Comparison of ENCODE assay signal across 16 cellular contexts in the genomic region with DNA sequence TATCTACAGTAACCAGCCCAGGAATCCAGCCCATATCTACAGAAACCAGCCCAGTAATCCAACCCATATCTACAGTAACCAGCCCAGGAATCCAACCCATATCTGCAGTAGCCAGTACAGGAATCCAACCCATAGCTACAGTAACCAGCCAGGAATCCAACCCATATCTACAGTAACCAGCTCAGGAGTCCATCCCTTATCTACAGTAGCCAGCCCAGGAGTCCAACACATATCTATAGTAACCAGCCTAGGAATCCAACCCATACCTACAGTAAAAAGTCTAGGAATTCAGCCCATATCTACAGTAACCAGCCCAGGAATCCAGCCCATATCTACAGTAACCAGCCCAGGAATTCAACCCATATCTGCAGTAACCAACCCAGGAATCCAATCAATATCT.
DNase-seq lines count a peak whose midpoint lies in the region; TF ChIP-seq lines count a peak whose summit lies in the region.
"Had no signal": no experiment of that assay in that cellular context is flagged by ENCODE, and none has a peak within 500 bp of the region (broad histone marks: within the 10 kb centered on the region; RNA-seq: fewer than 3 reads in every experiment).

No MANE protein-coding gene starts in this region.

- peaks cover 44% of the 10 kb centered on the region for H3K9me3 Mint-ChIP-seq in endodermal cell
- peaks cover 22% of the 10 kb centered on the region for H3K9me3 Mint-ChIP-seq in HFFc6
- H3K9me3 Mint-ChIP-seq in Calu3 (ENCODE audit: low read depth, unreplicated experiment), result no peaks in the 10 kb centered on the region

- H3K27me3 ChIP-seq in endodermal cell (ENCODE audit: control insufficient read depth, insufficient read depth, low read length, poor library complexity, severe bottlenecking) (no peaks in the 10 kb centered on the region), mesendoderm (ENCODE audit: insufficient read depth, low read length, poor library complexity) (peaks cover 2% of the 10 kb centered on the region)

- no TSS peak for BruUV-seq in Calu3 (replicated peaks; lab: Mats Ljungman, UMichigan)

- H2BK120ac ChIP-seq in mesendoderm (ENCODE audit: low read depth, low read length), result no peak overlapping the region

- intact Hi-C loops in Calu3 (cut with micrococcal nuclease; ENCODE audit: unreplicated experiment), result no loop called here

- H3K36me3 ChIP-seq in endodermal cell (ENCODE audit: control insufficient read depth, insufficient read depth, low read length) (no peaks in the 10 kb centered on the region), mesendoderm (ENCODE audit: control insufficient read depth, insufficient read depth, low read length) (no peaks in the 10 kb centered on the region)

- H3K4me2 ChIP-seq in mesendoderm (ENCODE audit: low read length), result no peak overlapping the region

- H3K56ac ChIP-seq in mesendoderm (ENCODE audit: low read length), result no peak overlapping the region

- DNase-seq in NCI-H226 (peak; percentile 41), endodermal cell (no peak), mesendoderm (peak; percentile 9), GM10266 (ENCODE audit: extremely low spot score) (no peak), HFFc6 (no peak), Calu3 (no peak)
- DNase-seq: C1 segment of cervical spinal cord; CD4-positive, alpha-beta memory T cell; COR-L47; DMS153; DMS79; EL; GDM1; GM23248; H7; HCEC 1CT had no signal

- no peaks in the 10 kb centered on the region for H3K79me1 ChIP-seq in mesendoderm (ENCODE audit: low read length)

- peaks cover 6% of the 10 kb centered on the region for H3K36me3 Mint-ChIP-seq in endodermal cell (ENCODE audit: low read depth)
- peaks cover 23% of the 10 kb centered on the region for H3K36me3 Mint-ChIP-seq in HFFc6 (ENCODE audit: low read depth)
- no peaks in the 10 kb centered on the region for H3K36me3 Mint-ChIP-seq in Calu3 (ENCODE audit: insufficient read depth, unreplicated experiment)

- H3K27ac ChIP-seq in endodermal cell (ENCODE audit: low read depth, low read length) (no peak overlapping the region), mesendoderm (ENCODE audit: low read depth, low read length) (no peak overlapping the region)
- H3K27ac ChIP-seq: GM23248 had no signal

- H3K27me3 Mint-ChIP-seq in endodermal cell (ENCODE audit: insufficient read depth) (no peaks in the 10 kb centered on the region), HFFc6 (ENCODE audit: insufficient read depth) (no peaks in the 10 kb centered on the region; the same call in 1 of the 2 replicates), Calu3 (ENCODE audit: unreplicated experiment) (no peaks in the 10 kb centered on the region)

- no peak overlapping the region for H3K9ac ChIP-seq in endodermal cell (ENCODE audit: extremely low read depth, low read length, poor library complexity, severe bottlenecking)
- H3K9ac ChIP-seq in mesendoderm (ENCODE audit: low read length), result no peak overlapping the region
- H3K9ac ChIP-seq: GM23248 had no signal

- no peak overlapping the region for H3K4ac ChIP-seq in mesendoderm (ENCODE audit: low read depth, low read length)

- no peak overlapping the region for H4K8ac ChIP-seq in mesendoderm (ENCODE audit: low read depth, low read length)

- peaks cover 5% of the 10 kb centered on the region for H3K4me1 Mint-ChIP-seq in endodermal cell
- peaks cover 9% of the 10 kb centered on the region; the same call in 1 of the 2 replicates for H3K4me1 Mint-ChIP-seq in HFFc6 (ENCODE audit: low read depth)
- no peaks in the 10 kb centered on the region for H3K4me1 Mint-ChIP-seq in Calu3 (ENCODE audit: low read depth, unreplicated experiment)
- H3K4me1 Mint-ChIP-seq: CD4-positive, alpha-beta memory T cell had no signal

- peak overlapping the region; percentile 59 for H3K4me3 ChIP-seq in endodermal cell (ENCODE audit: low read length)
- no peak overlapping the region for H3K4me3 ChIP-seq in mesendoderm (ENCODE audit: low read length)
- H3K4me3 ChIP-seq: GM23248 had no signal

- H3K27ac Mint-ChIP-seq in endodermal cell, result no peak overlapping the region
- H3K27ac Mint-ChIP-seq in HFFc6, result no peak overlapping the region
- H3K27ac Mint-ChIP-seq in Calu3 (ENCODE audit: unreplicated experiment), result no peak overlapping the region
- H3K27ac Mint-ChIP-seq: CD4-positive, alpha-beta memory T cell had no signal

- H3K79me2 ChIP-seq in mesendoderm (ENCODE audit: control insufficient read depth, insufficient read depth, low read length), result no peaks in the 10 kb centered on the region

- H3K23ac ChIP-seq in mesendoderm (ENCODE audit: low read length), result no peak overlapping the region

- H2AK5ac ChIP-seq in mesendoderm (ENCODE audit: low read length), result no peak overlapping the region

- H3K18ac ChIP-seq in mesendoderm (ENCODE audit: low read length), result no peak overlapping the region

- no peak for TF ChIP-seq CTCF in endodermal cell (conservative IDR thresholded peaks at IDR 0.05)
- TF ChIP-seq CTCF in GM10266 (IDR thresholded peaks at IDR 0.05; ENCODE audit: control insufficient read depth, insufficient read depth, low read depth, missing control alignments), result no peak
- no peak for TF ChIP-seq CTCF in HFFc6 (IDR thresholded peaks at IDR 0.05)
- TF ChIP-seq CTCF in Calu3 (IDR thresholded peaks at IDR 0.05; ENCODE audit: unreplicated experiment), result no peak

- peaks cover 39% of the 10 kb centered on the region for H3K9me3 ChIP-seq in endodermal cell (ENCODE audit: control insufficient read depth, low read length)

- H3K4me3 Mint-ChIP-seq in endodermal cell (no peak overlapping the region), HFFc6 (no peak overlapping the region), Calu3 (ENCODE audit: low read depth, unreplicated experiment) (no peak overlapping the region)
- H3K4me3 Mint-ChIP-seq: CD4-positive, alpha-beta memory T cell had no signal

- no peak overlapping the region for H4K5ac ChIP-seq in mesendoderm (ENCODE audit: low read length)

- no peak overlapping the region for H2BK15ac ChIP-seq in mesendoderm (replicated peaks; ENCODE audit: low read depth)

- H3K4me1 ChIP-seq in endodermal cell (ENCODE audit: control insufficient read depth, insufficient read depth, low read length) (no peaks in the 10 kb centered on the region), mesendoderm (ENCODE audit: control insufficient read depth, low read depth, low read length) (no peaks in the 10 kb centered on the region)

- H2BK5ac ChIP-seq in mesendoderm (ENCODE audit: low read length), result no peak overlapping the region

- CTCF ChIA-PET in Calu3 (lab: Charles Lee), result no interaction called here

Comparison
In these comparisons a context has a peak if more than half of its experiments do, and no peak if none do; other contexts are left out.
1. DNase-seq: peak in NCI-H226 (single experiment) and mesendoderm (single experiment); none in endodermal cell (single experiment), GM10266 (single experiment), HFFc6 (single experiment) and Calu3 (single experiment).